ENCODE assay signal across 12 cellular contexts in genomic region chr15:66761723-66762595, GRCh38. TPM values are rescaled to one million over a fixed set of nuclear protein-coding genes. Genes with fewer than 3 reads are reported as not detected.
A peak's percentile ranks its signal among the peaks of the same experiment; 100 is the strongest.
DNase-seq lines count a peak whose midpoint lies in the region; TF ChIP-seq lines count a peak whose summit lies in the region.
"Had no signal": no experiment of that assay in that cellular context is flagged by ENCODE, and none has a peak within 500 bp of the region (broad histone marks: within the 10 kb centered on the region; RNA-seq: fewer than 3 reads in every experiment).

No MANE protein-coding gene starts in this region.

- no peaks in the 10 kb centered on the region for H3K36me3 Mint-ChIP-seq in dendritic cell treated with granulocyte-macrophage colony-stimulating factor and Interleukin-4, amounts not matched to agents 40 ng/mL and 50 ng/mL, for 4 days (ENCODE audit: low read depth)
- no peaks in the 10 kb centered on the region for H3K36me3 Mint-ChIP-seq in neural crest cell (ENCODE audit: low read depth)
- H3K36me3 Mint-ChIP-seq: naive thymus-derived CD4-positive, alpha-beta T cell had no signal

- no peak for TF ChIP-seq CTCF in neural crest cell (conservative IDR thresholded peaks at IDR 0.05)
- TF ChIP-seq CTCF in lower leg skin (IDR thresholded peaks at IDR 0.05) = no peak

- peak overlapping the region; percentile 67 for H3K27ac Mint-ChIP-seq in dendritic cell treated with granulocyte-macrophage colony-stimulating factor and Interleukin-4, amounts not matched to agents 40 ng/mL and 50 ng/mL, for 4 days
- peak overlapping the region; percentile 10 for H3K27ac Mint-ChIP-seq in neural crest cell (ENCODE audit: unreplicated experiment)
- H3K27ac Mint-ChIP-seq: naive thymus-derived CD4-positive, alpha-beta T cell had no signal

- H3K4me1 Mint-ChIP-seq in dendritic cell treated with granulocyte-macrophage colony-stimulating factor and Interleukin-4, amounts not matched to agents 40 ng/mL and 50 ng/mL, for 4 days (ENCODE audit: low read depth) = peaks cover 47% of the 10 kb centered on the region
- H3K4me1 Mint-ChIP-seq in neural crest cell = peaks cover 24% of the 10 kb centered on the region

- H3K27me3 Mint-ChIP-seq in dendritic cell treated with granulocyte-macrophage colony-stimulating factor and Interleukin-4, amounts not matched to agents 40 ng/mL and 50 ng/mL, for 4 days = peaks cover 66% of the 10 kb centered on the region
- H3K27me3 Mint-ChIP-seq in neural crest cell (ENCODE audit: low read depth) = no peaks in the 10 kb centered on the region

- 60 to 61% methylated on average over 17 of the region's 17 CpGs for WGBS in lower leg skin, 2 donors

- no peaks in the 10 kb centered on the region for H3K9me3 Mint-ChIP-seq in dendritic cell treated with granulocyte-macrophage colony-stimulating factor and Interleukin-4, amounts not matched to agents 40 ng/mL and 50 ng/mL, for 4 days
- no peaks in the 10 kb centered on the region for H3K9me3 Mint-ChIP-seq in neural crest cell

- peak; percentile 65 for DNase-seq in AG08395 (ENCODE audit: low spot score)
- DNase-seq in LHCN-M2 (ENCODE audit: low read depth) = peak; percentile 68
- DNase-seq in neural crest cell (ENCODE audit: low read depth, low spot score) = no peak
- DNase-seq in stimulated activated CD4-positive, alpha-beta T cell treated with anti-CD3 and anti-CD28 coated beads, Interleukin-2, amount 100 ng/mL, for 24 hours = no peak
- no peak for DNase-seq in NAMALWA (ENCODE audit: low spot score)
- no peak for DNase-seq in D341Med (ENCODE audit: low spot score)
- DNase-seq in lower leg skin (ENCODE audit: low spot score in 2 of 2) = no peak
- DNase-seq: activated gamma-delta T cell treated with Interleukin-2 at 50 U/mL for 16 hours; H7; naive thymus-derived CD4-positive, alpha-beta T cell; NCI-H69 had no signal

- intact Hi-C loops in dendritic cell treated with granulocyte-macrophage colony-stimulating factor and Interleukin-4, amounts not matched to agents 40 ng/mL and 50 ng/mL, for 4 days (cut with micrococcal nuclease) = no loop called here
- intact Hi-C loops in lower leg skin (cut with DNase I; ENCODE audit: low total_unique reads) = no loop called here

- no peak overlapping the region for H3K4me3 Mint-ChIP-seq in dendritic cell treated with granulocyte-macrophage colony-stimulating factor and Interleukin-4, amounts not matched to agents 40 ng/mL and 50 ng/mL, for 4 days
- no peak overlapping the region for H3K4me3 Mint-ChIP-seq in neural crest cell

- TF ChIP-seq POLR2A in lower leg skin (IDR thresholded peaks at IDR 0.05) = no peak

- no peak overlapping the region for H3K4me3 ChIP-seq in lower leg skin (ENCODE audit: low read depth, poor library complexity, severe bottlenecking)

RNA-seq across cellular contexts. Expression of gene SMAD6, which starts 59.9 kb away (rescaled TPM):
- total RNA-seq in LHCN-M2 (2014; rRNA removed) (2.4 and 3.3 TPM in 2 replicates), neural crest cell (4.7 and 5.4 TPM in 2 replicates), lower leg skin (1 to 10 TPM; 2.0 to 9.1 (median 6.7) TPM)
- polyA plus RNA-seq in LHCN-M2 (2012) = 1.5 TPM
- polyA plus RNA-seq: naive thymus-derived CD4-positive, alpha-beta T cell had no signal

Comparison
In these comparisons a context has a peak if more than half of its experiments do, and no peak if none do; other contexts are left out.
1. DNase-seq: peak in AG08395 (single experiment) and LHCN-M2 (single experiment); none in neural crest cell (single experiment), stimulated activated CD4-positive, alpha-beta T cell treated with anti-CD3 and anti-CD28 coated beads, Interleukin-2, amount 100 ng/mL, for 24 hours (0 of 2), NAMALWA (single experiment), D341Med (single experiment) and lower leg skin (0 of 2).